8 cellular contexts compared by ENCODE assay signal in genomic region chr1:110407260-110408210, GRCh38. TPM values are rescaled to one million over a fixed set of nuclear protein-coding genes. Genes with fewer than 3 reads are reported as not detected.
DNase-seq lines count a peak whose midpoint lies in the region; ATAC-seq and TF ChIP-seq lines count a peak whose summit lies in the region.

LAMTOR5 (minus strand) TSS chr1:110407694; CDS start chr1:110407620, 74 bp downstream.

- H3K36me3 ChIP-seq in BJ (ENCODE audit: control insufficient read depth, insufficient read depth, low read length), result peaks cover 2% of the 10 kb centered on the region; the same call in 1 of the 2 replicates

- no peaks in the 10 kb centered on the region for H3K27me3 ChIP-seq in BJ (ENCODE audit: control insufficient read depth, insufficient read depth, low read length)

- CTCF ChIA-PET in BJ (lab: Yijun Ruan, JAX), result interaction anchor here (0.9 to 12.8 kb wide), 13 partner anchors 10 to 207 kb away, joined by 3 to 296 read pairs (median 9); partner anchors contain the start of genes KCNC4, PROK1 and RBM15
- CTCF ChIA-PET in activated CD4-positive, alpha-beta T cell treated with anti-CD3 and anti-CD28 coated beads, Interleukin-2, amount 10 ng/mL, durations not matched to agents 7 days and 5 days (lab: Charles Lee), result interaction anchor here (0.5 to 5.7 kb wide), 10 partner anchors 14 to 468 kb away, joined by 3 to 31 read pairs (median 6); partner anchors contain the start of gene RBM15

- peak within 1 kb of the TSS; percentile 99 for H3K4me3 Mint-ChIP-seq in activated CD4-positive, alpha-beta T cell treated with anti-CD3 and anti-CD28 coated beads, Interleukin-2, amount 10 ng/mL, durations not matched to agents 7 days and 5 days

- H3K4me3 ChIP-seq in BJ (ENCODE audit: low read depth, low read length), result peak within 1 kb of the TSS; percentile 99

- no peaks in the 10 kb centered on the region for H3K27me3 Mint-ChIP-seq in activated CD4-positive, alpha-beta T cell treated with anti-CD3 and anti-CD28 coated beads, Interleukin-2, amount 10 ng/mL, durations not matched to agents 7 days and 5 days

- H3K4me1 Mint-ChIP-seq in activated CD4-positive, alpha-beta T cell treated with anti-CD3 and anti-CD28 coated beads, Interleukin-2, amount 10 ng/mL, durations not matched to agents 7 days and 5 days, result peaks cover 22% of the 10 kb centered on the region

- no peak for TF ChIP-seq CTCF in BJ (IDR thresholded peaks at IDR 0.05; ENCODE audit: insufficient read depth, low read depth, low read length)

- H3K36me3 Mint-ChIP-seq in activated CD4-positive, alpha-beta T cell treated with anti-CD3 and anti-CD28 coated beads, Interleukin-2, amount 10 ng/mL, durations not matched to agents 7 days and 5 days (ENCODE audit: low read depth), result peaks cover 16% of the 10 kb centered on the region

- DNase-seq in BJ (ENCODE audit: low read depth) (peak; percentile 68), GM19238 (ENCODE audit: insufficient read length, low spot score) (peak; percentile 76), NCI-H524 treated with DMSO at 0.1 percent for 48 hours (lab: John Stamatoyannopoulos, UW) (peak; percentile 37), cortex of kidney (lab: John Stamatoyannopoulos, UW) (peak; percentile 28), left colon (peak; percentile 93 to 95)
- DNase-seq in activated CD4-positive, alpha-beta T cell treated with anti-CD3 and anti-CD28 coated beads, Interleukin-2, amount 10 ng/mL, durations not matched to agents 7 days and 5 days, result peak; percentile 95
- DNase-seq in stimulated activated CD4-positive, alpha-beta T cell treated with anti-CD3 and anti-CD28 coated beads, Interleukin-1b, Interleukin-23, amount 100 ng/mL, for 48 hours, result peak; percentile 91

- ATAC-seq in HG03442 (IDR thresholded peaks at IDR 0.05; ENCODE audit: unreplicated experiment), result peak; percentile 86
- ATAC-seq in left colon, result peak; percentile 96

- H3K9me3 Mint-ChIP-seq in activated CD4-positive, alpha-beta T cell treated with anti-CD3 and anti-CD28 coated beads, Interleukin-2, amount 10 ng/mL, durations not matched to agents 7 days and 5 days, result no peaks in the 10 kb centered on the region

- intact Hi-C loops in left colon (cut with DNase I, micrococcal nuclease), result no loop called here

- POLR2A ChIA-PET in BJ (lab: Charles Lee), result no interaction called here
- POLR2A ChIA-PET in activated CD4-positive, alpha-beta T cell treated with anti-CD3 and anti-CD28 coated beads, Interleukin-2, amount 10 ng/mL, durations not matched to agents 7 days and 5 days (lab: Charles Lee), result no interaction called here

- peak within 1 kb of the TSS; percentile 100 for H3K27ac Mint-ChIP-seq in activated CD4-positive, alpha-beta T cell treated with anti-CD3 and anti-CD28 coated beads, Interleukin-2, amount 10 ng/mL, durations not matched to agents 7 days and 5 days

RNA-seq across cellular contexts. Expression of gene LAMTOR5, which starts in this region (rescaled TPM):
- 236 and 261 TPM in 2 replicates for polyA plus RNA-seq in BJ (2011; rRNA removed)
- 27.7 and 47.9 TPM in 2 replicates for polyA minus RNA-seq in BJ (2011; rRNA and poly(A)+ RNA removed)
- 100 to 1,000 TPM; 113 to 120 TPM for total RNA-seq in activated CD4-positive, alpha-beta T cell treated with anti-CD3 and anti-CD28 coated beads, Interleukin-2, amount 10 ng/mL, durations not matched to agents 7 days and 5 days
- total RNA-seq in left colon, result 100 to 1,000 TPM; 111 to 117 TPM

Comparison
In these comparisons a context has a peak if more than half of its experiments do, and no peak if none do; other contexts are left out.
1. Peak in every context shown above with its lines: DNase-seq, ATAC-seq and H3K4me3 ChIP-seq.
2. DNase-seq: peak in every context shown above with its lines; median percentile 95 in activated CD4-positive, alpha-beta T cell treated with anti-CD3 and anti-CD28 coated beads, Interleukin-2, amount 10 ng/mL, durations not matched to agents 7 days and 5 days; 94 in left colon; 91 in stimulated activated CD4-positive, alpha-beta T cell treated with anti-CD3 and anti-CD28 coated beads, Interleukin-1b, Interleukin-23, amount 100 ng/mL, for 48 hours; 76 in GM19238; 68 in BJ; 37 in NCI-H524 treated with DMSO at 0.1 percent for 48 hours; 28 in cortex of kidney.